In the genomic region with DNA sequence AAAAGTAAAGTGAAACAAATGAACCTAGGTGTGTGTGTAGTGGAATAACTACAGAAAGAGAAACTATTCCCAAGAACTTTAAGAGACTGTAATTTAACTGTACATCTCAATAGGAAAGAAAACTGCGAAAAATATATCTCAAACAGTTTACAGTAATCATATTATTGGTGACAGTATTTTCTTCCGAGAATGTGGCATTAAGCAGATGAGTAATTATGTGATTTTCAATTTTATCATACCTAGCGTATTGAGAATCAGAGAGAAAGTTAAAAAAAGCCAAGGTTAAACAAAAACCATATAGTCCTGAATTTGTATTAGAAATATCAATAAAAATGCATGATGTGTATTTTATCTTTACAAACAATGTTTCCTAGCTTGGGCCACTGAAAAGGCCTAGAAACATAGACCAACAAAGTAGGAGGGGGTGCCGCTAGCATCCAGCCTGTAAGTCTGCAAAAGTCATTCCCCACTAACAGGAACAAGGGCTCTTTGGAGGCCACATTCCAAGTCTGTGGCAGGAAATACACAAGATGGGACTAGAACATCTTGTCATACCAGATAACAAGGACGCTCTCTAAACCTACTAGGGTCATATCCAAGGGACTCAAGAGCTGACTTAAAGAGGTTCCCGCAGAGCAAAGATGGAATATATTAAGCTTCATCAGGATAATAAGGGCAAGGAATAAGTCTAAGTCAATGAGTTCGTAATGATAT, we compare ENCODE assay signal across 15 cellular contexts.
"Had no signal": no experiment of that assay in that cellular context is flagged by ENCODE, and none has a peak within 500 bp of the region (broad histone marks: within the 10 kb centered on the region; RNA-seq: fewer than 3 reads in every experiment).

No MANE protein-coding gene starts in this region.

- H2AFZ ChIP-seq: parathyroid adenoma had no signal

- H3K4me3 Mint-ChIP-seq: central memory CD8-positive, alpha-beta T cell; dendritic cell treated with granulocyte-macrophage colony-stimulating factor and Interleukin-4, amounts not matched to agents 40 ng/mL and 50 ng/mL, for 4 days; effector memory CD8-positive, alpha-beta T cell; T-cell had no signal

- DNase-seq: activated CD4-positive, CD25-positive, alpha-beta regulatory T cell; activated CD8-positive, alpha-beta memory T cell treated with anti-CD3 and anti-CD28 coated beads, Interleukin-2, amount 50 U/mL, for 4 hours; activated gamma-delta T cell treated with Interleukin-2 at 50 U/mL for 16 hours; amniotic stem cell; body of pancreas; effector memory CD8-positive, alpha-beta T cell; kidney; mesendoderm; stimulated activated CD4-positive, alpha-beta T cell treated with anti-CD3 and anti-CD28 coated beads, Interleukin-4, amount 100 ng/mL, for 1 hour; stimulated activated CD8-positive, alpha-beta memory T cell treated with anti-CD3 and anti-CD28 coated beads, Interleukin-4, amount 100 ng/mL, for 48 hours; T-cell; uterus had no signal

- H3K9me3 ChIP-seq: body of pancreas, uterus had no signal

- H3K4me1 ChIP-seq: body of pancreas, parathyroid adenoma, uterus had no signal

- H3K27me3 Mint-ChIP-seq: central memory CD8-positive, alpha-beta T cell; effector memory CD8-positive, alpha-beta T cell; T-cell had no signal

- H3K27ac ChIP-seq: parathyroid adenoma, uterus had no signal

- H3K27me3 ChIP-seq: body of pancreas, uterus had no signal

- H3K27ac Mint-ChIP-seq: dendritic cell treated with granulocyte-macrophage colony-stimulating factor and Interleukin-4, amounts not matched to agents 40 ng/mL and 50 ng/mL, for 4 days; effector memory CD8-positive, alpha-beta T cell had no signal

- H3K36me3 ChIP-seq: uterus had no signal

- ATAC-seq: body of pancreas; effector memory CD8-positive, alpha-beta T cell; T-cell had no signal

- H3K9me3 Mint-ChIP-seq: central memory CD8-positive, alpha-beta T cell; dendritic cell treated with granulocyte-macrophage colony-stimulating factor and Interleukin-4, amounts not matched to agents 40 ng/mL and 50 ng/mL, for 4 days; effector memory CD8-positive, alpha-beta T cell; T-cell had no signal

- H3K9ac ChIP-seq: parathyroid adenoma had no signal

- H3K4me3 ChIP-seq: body of pancreas, uterus had no signal
